Comparison of ENCODE assay signal across 1 cellular context in genomic region chr2:37833420-37833819, GRCh38.
TF ChIP-seq lines count a peak whose summit lies in the region.

No MANE protein-coding gene starts in this region.

TF ChIP-seq in GM12878, 131 proteins besides CTCF, POLR2A, EP300 and RAD21 (continued from another document):
- TF ChIP-seq ZNF24 (IDR thresholded peaks at IDR 0.05) (no peak), NR2C2 (IDR thresholded peaks at IDR 0.05; ENCODE audit: borderline replicate concordance, control insufficient read depth, insufficient read length, low read depth) (no peak), ATF3 (IDR thresholded peaks at IDR 0.05; ENCODE audit: borderline replicate concordance, extremely low read depth, low read depth, low read length) (no peak), MTA2 (IDR thresholded peaks at IDR 0.05; ENCODE audit: low read depth) (no peak), SPI1 (IDR thresholded peaks at IDR 0.05; ENCODE audit: borderline replicate concordance, insufficient read depth, low read depth, low read length) (no peak), ZNF274 (IDR thresholded peaks at IDR 0.05; ENCODE audit: insufficient read depth, insufficient read length) (no peak), ELK1 (IDR thresholded peaks at IDR 0.05; ENCODE audit: low read depth, low read length) (no peak)
